In genomic region chr2:152569186-152569585, GRCh38 we compare ENCODE assay signal across 1 cellular context.
TF ChIP-seq lines count a peak whose summit lies in the region.

No MANE protein-coding gene starts in this region.

TF ChIP-seq in H1, 55 proteins besides CTCF, POLR2A, EP300 and RAD21 (continued from another document):
- TF ChIP-seq ATF2 (IDR thresholded peaks at IDR 0.05; ENCODE audit: low read length): no peak
- TF ChIP-seq POU5F1 (IDR thresholded peaks at IDR 0.05; ENCODE audit: low read depth, low read length): no peak
- no peak for TF ChIP-seq KDM4A (IDR thresholded peaks at IDR 0.05; ENCODE audit: low read depth, low read length, severe bottlenecking)
- no peak for TF ChIP-seq BRCA1 (IDR thresholded peaks at IDR 0.05; ENCODE audit: low read depth, low read length)
- no peak for TF ChIP-seq RBBP5 (IDR thresholded peaks at IDR 0.05; ENCODE audit: borderline replicate concordance, low read depth, low read length)
TF ChIP-seq in H1: peak in this region for 0.
